8 cellular contexts compared by ENCODE assay signal in the genomic region with DNA sequence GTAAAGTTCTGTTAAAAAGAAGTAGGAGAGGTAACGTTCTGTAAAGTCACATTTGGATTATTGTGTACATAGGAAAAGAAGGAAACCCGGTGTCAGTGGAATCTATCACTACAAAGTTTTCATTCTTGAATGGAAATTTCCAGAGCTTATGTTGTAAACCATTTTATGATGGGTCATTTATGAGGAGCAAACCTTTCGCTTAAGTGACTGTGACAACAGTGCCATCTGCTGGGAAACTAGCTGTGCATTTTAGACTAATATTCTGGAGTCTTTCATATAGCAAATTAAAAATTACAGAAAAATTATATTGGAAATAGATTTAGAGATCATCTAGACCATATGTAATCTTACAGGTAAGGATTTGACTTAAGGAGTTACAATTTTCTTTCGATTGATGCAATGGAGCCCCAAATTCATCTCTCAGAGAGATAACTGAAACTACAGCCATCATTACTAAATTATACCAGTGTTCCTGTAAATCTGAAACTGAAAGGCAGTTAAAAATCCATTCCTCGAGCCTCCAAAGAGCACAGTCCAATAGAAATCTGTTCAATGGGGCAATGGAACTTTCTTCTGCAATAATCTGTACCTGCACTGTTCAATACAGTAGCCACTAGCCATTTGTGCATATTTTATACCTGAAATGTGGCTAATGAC. TPM values are rescaled to one million over a fixed set of nuclear protein-coding genes. Genes with fewer than 3 reads are reported as not detected.
DNase-seq lines count a peak whose midpoint lies in the region; ATAC-seq and TF ChIP-seq lines count a peak whose summit lies in the region.

No MANE protein-coding gene starts in this region.

- H3K79me2 ChIP-seq in MM.1S (ENCODE audit: low read length) (no peaks in the 10 kb centered on the region), SU-DHL-6 (ENCODE audit: insufficient read depth, low read length) (no peaks in the 10 kb centered on the region)

- H3K27ac Mint-ChIP-seq in type B pancreatic cell, result no peak overlapping the region

- H3K27ac ChIP-seq in MM.1S (ENCODE audit: low read length) (no peak overlapping the region), SU-DHL-6 (ENCODE audit: low read depth, low read length) (no peak overlapping the region)

- DNase-seq in activated gamma-delta T cell treated with Interleukin-2 at 50 U/mL for 16 hours (peak; percentile 37), activated gamma-delta T cell (lab: John Stamatoyannopoulos, UW) (no peak), MM.1S (peak; percentile 38), choroid plexus epithelial cell (ENCODE audit: low read depth) (peak; percentile 76), medulla oblongata (ENCODE audit: extremely low spot score) (peak; percentile 47), type B pancreatic cell (ENCODE audit: extremely low spot score, unreplicated experiment) (no peak)

- no peak overlapping the region for H3K9ac ChIP-seq in MM.1S (ENCODE audit: low read length)
- no peak overlapping the region for H3K9ac ChIP-seq in SU-DHL-6 (ENCODE audit: low read length)

- no peak for ATAC-seq in HG03196 (IDR thresholded peaks at IDR 0.05; ENCODE audit: unreplicated experiment)

- no peak overlapping the region for H3K4me3 Mint-ChIP-seq in type B pancreatic cell

- H3K27me3 Mint-ChIP-seq in type B pancreatic cell, result no peaks in the 10 kb centered on the region

- no peaks in the 10 kb centered on the region for H4K20me1 ChIP-seq in MM.1S (ENCODE audit: insufficient read depth, low read length)
- no peaks in the 10 kb centered on the region for H4K20me1 ChIP-seq in SU-DHL-6 (ENCODE audit: low read depth, low read length)

- H3K4me1 Mint-ChIP-seq in type B pancreatic cell (ENCODE audit: unreplicated experiment), result no peaks in the 10 kb centered on the region

- H3F3A ChIP-seq in MM.1S (ENCODE audit: insufficient read depth, low read length), result no peaks in the 10 kb centered on the region
- no peaks in the 10 kb centered on the region for H3F3A ChIP-seq in SU-DHL-6 (ENCODE audit: insufficient read depth)

- no peaks in the 10 kb centered on the region for H3K36me3 Mint-ChIP-seq in type B pancreatic cell

- no peaks in the 10 kb centered on the region for H3K9me3 Mint-ChIP-seq in type B pancreatic cell

- H3K36me3 ChIP-seq in MM.1S (replicated peaks; ENCODE audit: insufficient read depth, low read length) (no peaks in the 10 kb centered on the region), SU-DHL-6 (ENCODE audit: low read length) (no peaks in the 10 kb centered on the region)

- no peaks in the 10 kb centered on the region for H3K9me3 ChIP-seq in MM.1S (replicated peaks; ENCODE audit: insufficient read depth, low read length)
- no peaks in the 10 kb centered on the region for H3K9me3 ChIP-seq in SU-DHL-6 (ENCODE audit: insufficient read depth, low read length)

- no peak overlapping the region for H3K4me3 ChIP-seq in MM.1S (ENCODE audit: low read length)
- H3K4me3 ChIP-seq in SU-DHL-6 (ENCODE audit: insufficient read depth, low read length, poor library complexity, severe bottlenecking), result no peak overlapping the region
- no peak overlapping the region for H3K4me3 ChIP-seq in choroid plexus epithelial cell (ENCODE audit: low read depth, low read length)

- no peak overlapping the region for H3K4me2 ChIP-seq in MM.1S (ENCODE audit: low read depth, low read length)
- H3K4me2 ChIP-seq in SU-DHL-6 (ENCODE audit: low read depth, low read length, poor library complexity, severe bottlenecking), result no peak overlapping the region

- H3K27me3 ChIP-seq in MM.1S (replicated peaks; ENCODE audit: insufficient read depth, low read length), result no peaks in the 10 kb centered on the region
- no peaks in the 10 kb centered on the region for H3K27me3 ChIP-seq in SU-DHL-6 (ENCODE audit: low read length)

- H3K9me2 ChIP-seq in MM.1S (replicated peaks; ENCODE audit: insufficient read depth, low read length), result no peaks in the 10 kb centered on the region
- no peaks in the 10 kb centered on the region for H3K9me2 ChIP-seq in SU-DHL-6 (replicated peaks; ENCODE audit: insufficient read depth, low read length)

- TF ChIP-seq CTCF in MM.1S (IDR thresholded peaks at IDR 0.05; ENCODE audit: low read length) (peak; percentile 53), SU-DHL-6 (IDR thresholded peaks at IDR 0.05; ENCODE audit: insufficient read depth, low read length, poor library complexity, severe bottlenecking) (peak; percentile 21), choroid plexus epithelial cell (conservative IDR thresholded peaks at IDR 0.05; ENCODE audit: low read depth, low read length) (peak; percentile 57), type B pancreatic cell (conservative IDR thresholded peaks at IDR 0.05) (peak; percentile 77)

- H2AFZ ChIP-seq in MM.1S (ENCODE audit: low read length), result no peak overlapping the region
- H2AFZ ChIP-seq in SU-DHL-6 (ENCODE audit: low read depth, low read length, severe bottlenecking), result no peak overlapping the region

- no peaks in the 10 kb centered on the region for H3K4me1 ChIP-seq in MM.1S (ENCODE audit: low read length)

RNA-seq across cellular contexts. Expression of gene ASB9, which starts 26.9 kb away (rescaled TPM):
- 1.4 and 2.0 TPM in 2 replicates for total RNA-seq in type B pancreatic cell (ENCODE audit: low replicate concordance)

Comparison
In these comparisons a context has a peak if more than half of its experiments do, and no peak if none do; other contexts are left out.
1. DNase-seq: peak in activated gamma-delta T cell treated with Interleukin-2 at 50 U/mL for 16 hours (single experiment), MM.1S (single experiment), choroid plexus epithelial cell (single experiment) and medulla oblongata (single experiment); none in activated gamma-delta T cell (single experiment) and type B pancreatic cell (single experiment).
2. CTCF ChIP-seq: peak in every context shown above with its lines; median percentile 77 in type B pancreatic cell; 57 in choroid plexus epithelial cell; 53 in MM.1S; 21 in SU-DHL-6.